Comparison of ENCODE assay signal across 9 cellular contexts in genomic region chr16:27515874-27516353, GRCh38. TPM values are rescaled to one million over a fixed set of nuclear protein-coding genes. Genes with fewer than 3 reads are reported as not detected.
DNase-seq lines count a peak whose midpoint lies in the region; ATAC-seq and TF ChIP-seq lines count a peak whose summit lies in the region.
"Had no signal": no experiment of that assay in that cellular context is flagged by ENCODE, and none has a peak within 500 bp of the region (broad histone marks: within the 10 kb centered on the region; RNA-seq: fewer than 3 reads in every experiment).

No MANE protein-coding gene starts in this region.

- POLR2A ChIA-PET in activated CD8-positive, alpha-beta T cell treated with anti-CD3 and anti-CD28 coated beads for 36 hours (lab: Charles Lee): no interaction called here

- intact Hi-C loops in activated CD8-positive, alpha-beta T cell treated with anti-CD3 and anti-CD28 coated beads for 36 hours (cut with micrococcal nuclease): no loop called here
- intact Hi-C loops in head of caudate nucleus (cut with DNase I): no loop called here
- intact Hi-C loops in sigmoid colon (cut with DNase I): no loop called here

- no peaks in the 10 kb centered on the region for H3K4me1 Mint-ChIP-seq in activated CD8-positive, alpha-beta T cell treated with anti-CD3 and anti-CD28 coated beads for 36 hours (ENCODE audit: low read depth)

- H3K27ac ChIP-seq in skeletal muscle tissue (ENCODE audit: low read depth, low read length) (peak overlapping the region; percentile 77), sigmoid colon (no peak overlapping the region)
- H3K27ac ChIP-seq: BLaER1 treated with 17β-estradiol and CSF1 and Interleukin-3, amounts not matched to agents 10 nM and 100 nM had no signal

- H3K4me3 ChIP-seq in skeletal muscle tissue (ENCODE audit: low read length in 3 of 3) (no peak overlapping the region), sigmoid colon (no peak overlapping the region)
- H3K4me3 ChIP-seq: BLaER1 treated with 17β-estradiol and CSF1 and Interleukin-3, amounts not matched to agents 10 nM and 100 nM had no signal

- H3K4me1 ChIP-seq in skeletal muscle tissue (ENCODE audit: control insufficient read depth in 3 of 3, insufficient read depth in 3 of 3, low read length in 3 of 3) (peaks cover 42 to 69% (median 67%) of the 10 kb centered on the region in 3 donors), sigmoid colon (peaks cover 0 to 5% (median 3%) of the 10 kb centered on the region in 4 donors)
- H3K4me1 ChIP-seq: BLaER1 treated with 17β-estradiol and CSF1 and Interleukin-3, amounts not matched to agents 10 nM and 100 nM had no signal

- peak; percentile 66 for TF ChIP-seq CTCF in activated CD8-positive, alpha-beta T cell treated with anti-CD3 and anti-CD28 coated beads for 36 hours (IDR thresholded peaks at IDR 0.05)
- TF ChIP-seq CTCF in sigmoid colon (IDR thresholded peaks at IDR 0.05): peak in 1 of 4 experiments; percentile 38

- H3K27me3 Mint-ChIP-seq in activated CD8-positive, alpha-beta T cell treated with anti-CD3 and anti-CD28 coated beads for 36 hours: no peaks in the 10 kb centered on the region

- peaks cover 7% of the 10 kb centered on the region for H3K36me3 Mint-ChIP-seq in activated CD8-positive, alpha-beta T cell treated with anti-CD3 and anti-CD28 coated beads for 36 hours (ENCODE audit: low read depth)

- H3K4me3 Mint-ChIP-seq in activated CD8-positive, alpha-beta T cell treated with anti-CD3 and anti-CD28 coated beads for 36 hours: no peak overlapping the region

- H3K9ac ChIP-seq in skeletal muscle tissue (ENCODE audit: low read depth in 1 of 3, low read length in 3 of 3): peak overlapping the region in 1 of 3 donors; percentile 63
- H3K9ac ChIP-seq: BLaER1 treated with 17β-estradiol and CSF1 and Interleukin-3, amounts not matched to agents 10 nM and 100 nM had no signal

- H3K9me3 ChIP-seq in skeletal muscle tissue (ENCODE audit: control insufficient read depth in 3 of 3, low read length in 3 of 3): no peaks in the 10 kb centered on the region
- H3K9me3 ChIP-seq in sigmoid colon: no peaks in the 10 kb centered on the region
- H3K9me3 ChIP-seq: BLaER1 treated with 17β-estradiol and CSF1 and Interleukin-3, amounts not matched to agents 10 nM and 100 nM had no signal

- H3K27me3 ChIP-seq in skeletal muscle tissue (ENCODE audit: control insufficient read depth in 3 of 3, insufficient read depth in 3 of 3, low read length in 3 of 3) (no peaks in the 10 kb centered on the region), sigmoid colon (no peaks in the 10 kb centered on the region)
- H3K27me3 ChIP-seq: BLaER1 treated with 17β-estradiol and CSF1 and Interleukin-3, amounts not matched to agents 10 nM and 100 nM had no signal

- H3K36me3 ChIP-seq in skeletal muscle tissue (ENCODE audit: control insufficient read depth in 3 of 3, insufficient read depth in 3 of 3, low read length in 3 of 3) (peaks cover 13 to 33% (median 19%) of the 10 kb centered on the region in 3 donors), sigmoid colon (peaks cover 0 to 70% (median 13%) of the 10 kb centered on the region in 4 donors)

- CTCF ChIA-PET in activated CD8-positive, alpha-beta T cell treated with anti-CD3 and anti-CD28 coated beads for 36 hours (lab: Charles Lee): interaction anchor here (0.6 to 2.5 kb wide), 8 partner anchors 11 to 109 kb away, joined by 3 to 12 read pairs (median 6); partner anchors contain the start of genes GTF3C1 and KATNIP

- TF ChIP-seq EP300 in sigmoid colon (IDR thresholded peaks at IDR 0.05): no peak

- TF ChIP-seq POLR2A in sigmoid colon (IDR thresholded peaks at IDR 0.05): no peak

- no peaks in the 10 kb centered on the region for H3K9me3 Mint-ChIP-seq in activated CD8-positive, alpha-beta T cell treated with anti-CD3 and anti-CD28 coated beads for 36 hours

- WGBS in sigmoid colon, 2 donors: 94 to 96% methylated on average over 9 of the region's 9 CpGs

- peak; percentile 82 for ATAC-seq in activated CD8-positive, alpha-beta T cell treated with anti-CD3 and anti-CD28 coated beads for 36 hours
- no peak for ATAC-seq in HG02840 (IDR thresholded peaks at IDR 0.05; ENCODE audit: low FRiP score, unreplicated experiment)

- H3K27ac Mint-ChIP-seq in activated CD8-positive, alpha-beta T cell treated with anti-CD3 and anti-CD28 coated beads for 36 hours: no peak overlapping the region

- DNase-seq in NCI-H1694 (lab: John Stamatoyannopoulos, UW) (peak; percentile 5), NCI-H1694 treated with DMSO at 0.1 percent for 48 hours (lab: John Stamatoyannopoulos, UW) (no peak), HT-29 (ENCODE audit: low spot score) (peak; percentile 50), head of caudate nucleus (peak in 25 of 42 donors; percentile 11 to 58 (median 28)), sigmoid colon (no peak)
- DNase-seq in activated CD8-positive, alpha-beta T cell treated with anti-CD3 and anti-CD28 coated beads for 36 hours: peak; percentile 49

RNA-seq across cellular contexts. Expression of gene GTF3C1, which starts 33.8 kb away (rescaled TPM):
- 75.3 and 86.4 TPM in 2 replicates for total RNA-seq in HT-29 (2014; rRNA removed; shearing (Covaris generic))
- 10 to 100 TPM; 55.9 to 58.6 TPM for total RNA-seq in activated CD8-positive, alpha-beta T cell treated with anti-CD3 and anti-CD28 coated beads for 36 hours
- total RNA-seq in skeletal muscle tissue: 48.0 TPM
- 10 to 100 TPM; 35.0 to 74.2 (median 44.6) TPM for total RNA-seq in sigmoid colon
- polyA plus RNA-seq in sigmoid colon: 10 to 100 TPM in 2 of 3 donors, 1 to 10 TPM in 1; 9.0 to 37.5 (median 15.0) TPM

RNA-seq across cellular contexts. Expression of gene KATNIP, which starts 34.0 kb away (rescaled TPM):
- total RNA-seq in HT-29 (2014; rRNA removed; shearing (Covaris generic)): 18.8 and 25.2 TPM in 2 replicates
- 10 to 100 TPM in 1 of 2 experiments, 1 to 10 TPM in 1; 9.6 to 11.5 TPM for total RNA-seq in activated CD8-positive, alpha-beta T cell treated with anti-CD3 and anti-CD28 coated beads for 36 hours
- 7.8 TPM for total RNA-seq in skeletal muscle tissue
- total RNA-seq in sigmoid colon: 10 to 100 TPM; 12.8 to 31.9 (median 16.2) TPM
- 10 to 100 TPM in 1 of 3 donors, 1 to 10 TPM in 2; 6.7 to 19.7 (median 7.2) TPM for polyA plus RNA-seq in sigmoid colon

Comparison
In these comparisons a context has a peak if more than half of its experiments do, and no peak if none do; other contexts are left out.
1. DNase-seq: peak in NCI-H1694 (single experiment), HT-29 (single experiment), activated CD8-positive, alpha-beta T cell treated with anti-CD3 and anti-CD28 coated beads for 36 hours (single experiment) and head of caudate nucleus (25 of 42); none in NCI-H1694 treated with DMSO at 0.1 percent for 48 hours (single experiment) and sigmoid colon (single experiment).